ENCODE assay signal across 8 cellular contexts in genomic region chr12:48716493-48717251, GRCh38. TPM values are rescaled to one million over a fixed set of nuclear protein-coding genes. Genes with fewer than 3 reads are reported as not detected.
DNase-seq lines count a peak whose midpoint lies in the region; ATAC-seq, FAIRE-seq and TF ChIP-seq lines count a peak whose summit lies in the region.

CCNT1 (minus strand) TSS chr12:48716707; CDS start chr12:48716675, 32 bp downstream.

- DNase-seq in DMS 273 treated with DMSO at 0.1 percent for 48 hours (lab: John Stamatoyannopoulos, UW) = peak; percentile 97
- peak; percentile 99 for DNase-seq in HuH-7.5 (ENCODE audit: low spot score)
- DNase-seq in activated CD8-positive, alpha-beta memory T cell treated with anti-CD3 and anti-CD28 coated beads, Interleukin-2, amount 50 U/mL, for 48 hours = peak; percentile 98
- peak; percentile 95 to 96 for DNase-seq in mesothelial cell of epicardium (ENCODE audit: low spot score in 2 of 2, unreplicated experiment in 2 of 2)
- DNase-seq in stimulated activated CD8-positive, alpha-beta memory T cell treated with anti-CD3 and anti-CD28 coated beads, Interleukin-15, amount 100 ng/mL, for 48 hours (ENCODE audit: low read depth in 2 of 2) = peak; percentile 99 to 100

- FAIRE-seq in endometrium (lab: Jason Lieb, UNC) = peak; percentile 98

- H4K20me1 ChIP-seq in OCI-LY3 (ENCODE audit: insufficient read depth, low read length) = peaks cover 14% of the 10 kb centered on the region; the same call in 1 of the 2 replicates

- peak within 1 kb of the TSS; percentile 95 for H3K4me3 ChIP-seq in OCI-LY3 (ENCODE audit: low read length)

- H3K27ac ChIP-seq in OCI-LY3 (ENCODE audit: low read length) = peak within 1 kb of the TSS; percentile 85

- H3K4me2 ChIP-seq in OCI-LY3 (ENCODE audit: low read length) = peak within 1 kb of the TSS; percentile 100

- H3K36me3 Mint-ChIP-seq in mesothelial cell of epicardium = peaks cover 8% of the 10 kb centered on the region

- peaks cover 29% of the 10 kb centered on the region for H3K4me1 Mint-ChIP-seq in mesothelial cell of epicardium

- H3K4me1 ChIP-seq in OCI-LY3 (ENCODE audit: low read length) = peaks cover 14% of the 10 kb centered on the region

- peaks cover 55% of the 10 kb centered on the region for H3K79me2 ChIP-seq in OCI-LY3 (ENCODE audit: low read length)

- peaks cover 10% of the 10 kb centered on the region for H3K9me3 Mint-ChIP-seq in mesothelial cell of epicardium

- peak within 1 kb of the TSS; percentile 89 for H3K4me3 Mint-ChIP-seq in mesothelial cell of epicardium

- peaks cover 23% of the 10 kb centered on the region for H3K36me3 ChIP-seq in OCI-LY3 (replicated peaks; ENCODE audit: low read depth, low read length)

- H3K27ac Mint-ChIP-seq in mesothelial cell of epicardium = peak within 1 kb of the TSS; percentile 99

- H3K27me3 Mint-ChIP-seq in mesothelial cell of epicardium (ENCODE audit: low read depth) = no peaks in the 10 kb centered on the region

- H3K9ac ChIP-seq in OCI-LY3 (ENCODE audit: low read length) = peak within 1 kb of the TSS; percentile 96

- TF ChIP-seq CTCF in OCI-LY3 (IDR thresholded peaks at IDR 0.05; ENCODE audit: low read depth, low read length) = no peak
- TF ChIP-seq CTCF in mesothelial cell of epicardium (IDR thresholded peaks at IDR 0.05; ENCODE audit: unreplicated experiment) = peak; percentile 21

- H3K27me3 ChIP-seq in OCI-LY3 (ENCODE audit: low read depth, low read length) = no peaks in the 10 kb centered on the region

- peak; percentile 96 for ATAC-seq in GM21526 (IDR thresholded peaks at IDR 0.05; ENCODE audit: low FRiP score, unreplicated experiment)

- no peaks in the 10 kb centered on the region for H3K9me3 ChIP-seq in OCI-LY3 (ENCODE audit: insufficient read depth, low read length)

- peak within 1 kb of the TSS; percentile 58 for H2AFZ ChIP-seq in OCI-LY3 (ENCODE audit: low read depth, low read length)

RNA-seq across cellular contexts. Expression of gene CCNT1, which starts in this region (rescaled TPM):
- total RNA-seq in mesothelial cell of epicardium = 50.4 to 54.7 TPM (median 52.5 TPM) in 3 replicates

Comparison
In these comparisons a context has a peak if more than half of its experiments do, and no peak if none do; other contexts are left out.
1. Peak in every context shown above with its lines: DNase-seq, ATAC-seq, H3K4me3 ChIP-seq and H3K27ac ChIP-seq.